Comparison of ENCODE assay signal across 8 cellular contexts in genomic region chr2:195657634-195658540, GRCh38. TPM values are rescaled to one million over a fixed set of nuclear protein-coding genes. Genes with fewer than 3 reads are reported as not detected.
A peak's percentile ranks its signal among the peaks of the same experiment; 100 is the strongest.
DNase-seq lines count a peak whose midpoint lies in the region; ATAC-seq, FAIRE-seq and TF ChIP-seq lines count a peak whose summit lies in the region.

No MANE protein-coding gene starts in this region.

- H3K4me3 ChIP-seq in WERI-Rb-1 (ENCODE audit: low read depth, low read length) (peak overlapping the region; percentile 97), mammary epithelial cell (replicated peaks in 1 of 3; ENCODE audit: insufficient read depth in 1 of 3, low read depth in 2 of 3, low read length in 3 of 3) (peak overlapping the region; percentile 83 to 93 (median 88))

- peak overlapping the region; percentile 71 for H2AFZ ChIP-seq in mammary epithelial cell (ENCODE audit: low read depth, low read length)

- no peaks in the 10 kb centered on the region for H4K20me1 ChIP-seq in mammary epithelial cell (ENCODE audit: insufficient read depth, low read length)

- H3K27ac ChIP-seq in WERI-Rb-1 (peak overlapping the region; percentile 93), mammary epithelial cell (ENCODE audit: insufficient read depth, low read depth, low read length) (peak overlapping the region; percentile 98)

- peak; percentile 30 for FAIRE-seq in islet of Langerhans (lab: Jason Lieb, UNC)

- H3K27me3 ChIP-seq in WERI-Rb-1 (ENCODE audit: insufficient read depth, low read depth, severe bottlenecking) (no peaks in the 10 kb centered on the region), mammary epithelial cell (ENCODE audit: insufficient read depth, low read length) (no peaks in the 10 kb centered on the region)

- CTCF ChIA-PET in mammary epithelial cell (lab: Charles Lee; ENCODE audit: low non-redundant PET): no interaction called here

- intact Hi-C loops in mammary epithelial cell (cut with micrococcal nuclease): loop anchor here (1.0 to 2.0 kb wide), 3 partner anchors 45 to 339 kb away; no protein-coding TSS in a partner anchor

- H3K36me3 ChIP-seq in WERI-Rb-1 (0 out of 2 replicates have a peak, but pooled peaks cover 2% of the 10 kb centered on the region), mammary epithelial cell (ENCODE audit: insufficient read depth, low read length) (peaks cover 2% of the 10 kb centered on the region)

- H3K9ac ChIP-seq in mammary epithelial cell (ENCODE audit: insufficient read depth, low read length): peak overlapping the region; percentile 92

- WGBS in mammary epithelial cell (ENCODE audit: low coverage, missing lambda C conversion rate): 0% methylated on average over 7 of the region's 66 CpGs

- peaks cover 48% of the 10 kb centered on the region for H3K79me2 ChIP-seq in mammary epithelial cell (ENCODE audit: insufficient read depth, low read length)

- no peaks in the 10 kb centered on the region for H3K9me3 ChIP-seq in WERI-Rb-1 (ENCODE audit: severe bottlenecking)
- no peaks in the 10 kb centered on the region for H3K9me3 ChIP-seq in mammary epithelial cell (replicated peaks; ENCODE audit: insufficient read depth, low read length)

- TF ChIP-seq CTCF in WERI-Rb-1 (IDR thresholded peaks at IDR 0.05; ENCODE audit: low read depth, low read length): no peak
- no peak for TF ChIP-seq CTCF in mammary epithelial cell (conservative IDR thresholded peaks at IDR 0.05 in 1 of 2, IDR thresholded peaks at IDR 0.05 in 1 of 2; ENCODE audit: extremely low read depth in 1 of 2, insufficient read depth in 1 of 2, low read depth in 1 of 2, low read length in 2 of 2)

- peaks cover 11% of the 10 kb centered on the region for H3K4me1 ChIP-seq in mammary epithelial cell (ENCODE audit: insufficient read depth, low read length)

- H3K4me2 ChIP-seq in mammary epithelial cell (ENCODE audit: insufficient read depth, low read depth, low read length): peak overlapping the region; percentile 86

- dilution Hi-C loops in mammary epithelial cell (cut with HindIII; ENCODE audit: low sequenced_read_pairs): loop anchor here (5.0 kb wide), 1 partner anchor 106 kb away; no protein-coding TSS in a partner anchor

- in situ Hi-C loops in mammary epithelial cell (cut with MboI; ENCODE audit: low sequenced_read_pairs in 2 of 2): loop anchor here in 1 of 2 donors (10.0 to 25.0 kb wide), 3 partner anchors 83 to 404 kb away; partner anchors contain the start of gene DNAH7

- peak; percentile 30 for ATAC-seq in GM18498 (IDR thresholded peaks at IDR 0.05; ENCODE audit: unreplicated experiment)
- peak; percentile 31 for ATAC-seq in HG02759 (IDR thresholded peaks at IDR 0.05; ENCODE audit: unreplicated experiment)

- DNase-seq in NCI-H1694 treated with DMSO at 0.1 percent for 48 hours (lab: John Stamatoyannopoulos, UW) (peak; percentile 61), WERI-Rb-1 (peak; percentile 54), mammary epithelial cell (peak; percentile 60), NCI-H2029 treated with DMSO at 0.1 percent for 48 hours (lab: John Stamatoyannopoulos, UW) (no peak)
- DNase-seq in stimulated activated CD4-positive, alpha-beta T cell treated with anti-CD3 and anti-CD28 coated beads, Interleukin-12 subunit alpha, Interleukin-12 subunit beta, amount 100 ng/mL, for 4 hours: peak; percentile 56

- BruUV-seq in mammary epithelial cell (replicated peaks; lab: Mats Ljungman, UMichigan): no TSS peak

RNA-seq across cellular contexts. Expression of gene SLC39A10, which starts 0.9 kb away (rescaled TPM):
- 10 to 100 TPM; 54.5 to 60.7 TPM for total RNA-seq in mammary epithelial cell
- 20.0 TPM for polyA plus RNA-seq in mammary epithelial cell
- 31.5 TPM for polyA minus RNA-seq in mammary epithelial cell
